ENCODE assay signal across 32 cellular contexts in genomic region chr16:35221482-35222185, GRCh38.
"Had no signal": no experiment of that assay in that cellular context is flagged by ENCODE, and none has a peak within 500 bp of the region (broad histone marks: within the 10 kb centered on the region; RNA-seq: fewer than 3 reads in every experiment).

No MANE protein-coding gene starts in this region.

- H3K9me3 ChIP-seq: prostate gland, right atrium auricular region, thoracic aorta, uterus had no signal

- H3K4me3 ChIP-seq: coronary artery, esophagus squamous epithelium, heart right ventricle, lung, mucosa of descending colon, neural progenitor cell, prostate gland, right atrium auricular region, smooth muscle cell, thoracic aorta, tibial nerve, upper lobe of left lung, uterus had no signal

- H3K9ac ChIP-seq: neural progenitor cell had no signal

- H3K4me1 Mint-ChIP-seq: immature natural killer cell; memory B cell; naive B cell; nephron; neural progenitor cell; stimulated activated effector memory CD8-positive, alpha-beta T cell treated with anti-CD3 and anti-CD28 coated beads, Interleukin-12 subunit alpha, Interleukin-12 subunit beta, amount 100 ng/mL, for 72 hours had no signal

- H3K36me3 Mint-ChIP-seq: memory B cell; neural progenitor cell; stimulated activated effector memory CD8-positive, alpha-beta T cell treated with anti-CD3 and anti-CD28 coated beads, Interleukin-12 subunit alpha, Interleukin-12 subunit beta, amount 100 ng/mL, for 72 hours had no signal

- ATAC-seq: heart right ventricle; left ventricle myocardium superior; mucosa of descending colon; sciatic nerve; stimulated activated effector memory CD8-positive, alpha-beta T cell treated with anti-CD3 and anti-CD28 coated beads, Interleukin-12 subunit alpha, Interleukin-12 subunit beta, amount 100 ng/mL, for 72 hours; stimulated activated naive CD8-positive, alpha-beta T cell treated with anti-CD3 and anti-CD28 coated beads, Interleukin-15, Interleukin-2, amounts not matched to agents 100 U/mL and 50 U/mL, for 24 hours had no signal

- FAIRE-seq: endothelial cell of umbilical vein had no signal

- H2AFZ ChIP-seq: neural progenitor cell had no signal

- H3K27me3 Mint-ChIP-seq: memory B cell, naive B cell had no signal

- H3K36me3 ChIP-seq: esophagus squamous epithelium, heart right ventricle, neural progenitor cell, prostate gland, right atrium auricular region, thoracic aorta, tibial nerve, upper lobe of left lung, uterus had no signal

- H3K27me3 ChIP-seq: esophagus squamous epithelium, heart right ventricle, neural progenitor cell, right atrium auricular region, tibial nerve, upper lobe of left lung, uterus had no signal

- H3K4me3 Mint-ChIP-seq: immature natural killer cell; memory B cell; nephron; neural progenitor cell; stimulated activated effector memory CD8-positive, alpha-beta T cell treated with anti-CD3 and anti-CD28 coated beads, Interleukin-12 subunit alpha, Interleukin-12 subunit beta, amount 100 ng/mL, for 72 hours had no signal

- H3K4me2 ChIP-seq: neural progenitor cell, smooth muscle cell had no signal

- DNase-seq: dermis blood vessel endothelial cell; effector memory CD4-positive, alpha-beta T cell; esophagus squamous epithelium; foreskin melanocyte; glutamatergic neuron; heart right ventricle; hippocampal formation; immature natural killer cell; islet precursor cell; kidney glomerular epithelial cell; left ventricle myocardium superior; mucosa of descending colon; naive B cell; stimulated activated CD4-positive, alpha-beta T cell treated with anti-CD3 and anti-CD28 coated beads, Interleukin-2, amount 100 ng/mL, for 24 hours; stimulated activated CD4-positive, alpha-beta T cell treated with anti-CD3 and anti-CD28 coated beads, Interleukin-4, amount 100 ng/mL, for 24 hours; stimulated activated naive CD8-positive, alpha-beta T cell treated with anti-CD3 and anti-CD28 coated beads, Interleukin-15, Interleukin-2, amounts not matched to agents 100 U/mL and 50 U/mL, for 24 hours; substantia nigra; uterus had no signal

- H3K4me1 ChIP-seq: esophagus squamous epithelium, heart right ventricle, neural progenitor cell, prostate gland, right atrium auricular region, tibial nerve, upper lobe of left lung, uterus had no signal

- H3K27ac ChIP-seq: coronary artery, esophagus squamous epithelium, heart right ventricle, neural progenitor cell, prostate gland, right atrium auricular region, thoracic aorta, tibial nerve, upper lobe of left lung, uterus had no signal

- H3K27ac Mint-ChIP-seq: immature natural killer cell; memory B cell; naive B cell; nephron; neural progenitor cell; stimulated activated effector memory CD8-positive, alpha-beta T cell treated with anti-CD3 and anti-CD28 coated beads, Interleukin-12 subunit alpha, Interleukin-12 subunit beta, amount 100 ng/mL, for 72 hours had no signal
